10 cellular contexts compared by ENCODE assay signal in genomic region chr6:105326216-105326615, GRCh38.
A peak's percentile ranks its signal among the peaks of the same experiment; 100 is the strongest.
DNase-seq lines count a peak whose midpoint lies in the region; ATAC-seq and TF ChIP-seq lines count a peak whose summit lies in the region.
"Had no signal": no experiment of that assay in that cellular context is flagged by ENCODE, and none has a peak within 500 bp of the region (broad histone marks: within the 10 kb centered on the region; RNA-seq: fewer than 3 reads in every experiment).

No MANE protein-coding gene starts in this region.

- intact Hi-C loops in ascending aorta (cut with DNase I): no loop called here

- POLR2A ChIA-PET in BJ (lab: Charles Lee): no interaction called here

- peaks cover 22% of the 10 kb centered on the region for H3K4me1 ChIP-seq in HAP-1
- H3K4me1 ChIP-seq in ascending aorta: peaks cover 0 to 2% of the 10 kb centered on the region in 2 donors
- H3K4me1 ChIP-seq: neural progenitor cell had no signal

- H3K9me3 ChIP-seq in HAP-1 (no peaks in the 10 kb centered on the region), ascending aorta (no peaks in the 10 kb centered on the region)

- CTCF ChIA-PET in BJ (lab: Yijun Ruan, JAX): interaction anchor here (0.6 to 1.0 kb wide), 3 partner anchors 8 to 109 kb away, joined by 3 to 4 read pairs (median 3); no protein-coding TSS in a partner anchor

- H3K4me3 ChIP-seq in BJ (ENCODE audit: low read depth, low read length) (no peak overlapping the region), HAP-1 (no peak overlapping the region), ascending aorta (no peak overlapping the region)
- H3K4me3 ChIP-seq: neural progenitor cell had no signal

- TF ChIP-seq CTCF in BJ (IDR thresholded peaks at IDR 0.05; ENCODE audit: insufficient read depth, low read depth, low read length) (no peak), VCaP (conservative IDR thresholded peaks at IDR 0.05) (no peak), ascending aorta (IDR thresholded peaks at IDR 0.05) (no peak)

- H3K27me3 ChIP-seq in BJ (ENCODE audit: control insufficient read depth, insufficient read depth, low read length) (no peaks in the 10 kb centered on the region), HAP-1 (ENCODE audit: low read depth) (no peaks in the 10 kb centered on the region), ascending aorta (no peaks in the 10 kb centered on the region)
- H3K27me3 ChIP-seq: neural progenitor cell had no signal

- H3K36me3 ChIP-seq in BJ (ENCODE audit: control insufficient read depth, insufficient read depth, low read length): peaks cover 3% of the 10 kb centered on the region; the same call in 1 of the 2 replicates
- H3K36me3 ChIP-seq in HAP-1 (replicated peaks): peaks cover 23% of the 10 kb centered on the region
- peaks cover 20 to 48% of the 10 kb centered on the region in 2 donors for H3K36me3 ChIP-seq in ascending aorta
- H3K36me3 ChIP-seq: neural progenitor cell had no signal

- in situ Hi-C loops in HAP-1 (cut with MboI; ENCODE audit: low sequenced_read_pairs): no loop called here

- DNase-seq in BJ (ENCODE audit: low read depth) (peak; percentile 26), MV-4-11 (lab: John Stamatoyannopoulos, UW) (peak; percentile 26), kidney tubule cell (ENCODE audit: low spot score) (peak; percentile 54), HAP-1 (ENCODE audit: low spot score in 2 of 2) (no peak), SHP77 treated with DMSO at 0.1 percent for 48 hours (lab: John Stamatoyannopoulos, UW) (no peak), ascending aorta (ENCODE audit: low spot score in 2 of 2) (no peak)
- DNase-seq: CD4-positive, CD25-positive, alpha-beta regulatory T cell had no signal

- ATAC-seq in HG03342 (IDR thresholded peaks at IDR 0.05; ENCODE audit: unreplicated experiment): no peak

- H3K27ac ChIP-seq in VCaP (peak overlapping the region; percentile 92), ascending aorta (peak overlapping the region in 1 of 2 donors; percentile 1)
- H3K27ac ChIP-seq: neural progenitor cell had no signal

Comparison
In these comparisons a context has a peak if more than half of its experiments do, and no peak if none do; other contexts are left out.
1. DNase-seq: peak in BJ (single experiment), MV-4-11 (single experiment) and kidney tubule cell (single experiment); none in HAP-1 (0 of 2), SHP77 treated with DMSO at 0.1 percent for 48 hours (single experiment) and ascending aorta (0 of 2).